ENCODE assay signal across 10 cellular contexts in the genomic region with DNA sequence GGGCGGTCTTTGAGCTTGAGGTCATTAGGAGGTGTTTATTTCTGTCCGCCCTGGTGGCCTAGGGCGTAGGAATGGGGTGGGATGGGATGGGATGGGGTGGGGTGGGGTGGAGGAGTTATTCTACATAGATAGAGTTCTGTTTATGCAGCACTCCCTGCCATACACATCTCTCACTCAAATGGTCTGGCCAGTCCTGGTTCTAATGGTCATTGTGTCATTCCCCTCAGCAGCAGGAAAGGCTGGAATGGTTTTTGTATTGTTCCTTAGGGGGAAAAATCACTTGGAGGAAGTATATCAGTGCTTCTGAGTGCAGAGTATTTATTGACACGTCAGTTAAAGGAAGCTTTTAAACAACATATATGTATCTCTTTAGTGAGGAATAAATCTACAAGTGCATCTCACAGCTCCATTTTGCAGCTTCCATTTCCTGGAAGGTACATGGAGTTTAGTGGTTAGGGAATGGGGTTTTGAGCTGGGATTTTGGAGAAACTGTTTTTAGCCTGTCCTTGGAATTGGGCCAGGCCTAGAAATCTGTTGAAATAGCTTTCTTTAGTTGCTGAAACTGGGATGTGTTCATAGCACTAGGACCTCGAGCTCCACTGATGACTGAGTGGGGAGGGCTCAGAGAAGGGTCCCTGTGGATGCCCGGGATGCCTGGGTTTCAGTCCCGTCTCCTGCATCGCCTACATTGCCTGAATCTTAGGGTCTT. TPM values are rescaled to one million over a fixed set of nuclear protein-coding genes. Genes with fewer than 3 reads are reported as not detected.
DNase-seq lines count a peak whose midpoint lies in the region; ATAC-seq, FAIRE-seq and TF ChIP-seq lines count a peak whose summit lies in the region.
"Had no signal": no experiment of that assay in that cellular context is flagged by ENCODE, and none has a peak within 500 bp of the region (broad histone marks: within the 10 kb centered on the region; RNA-seq: fewer than 3 reads in every experiment).

No MANE protein-coding gene starts in this region.

- intact Hi-C loops in K562 (cut with micrococcal nuclease) = no loop called here

- H3K4me3 ChIP-seq in K562 = no peak overlapping the region

- peak overlapping the region in 1 of 2 experiments; percentile 36; a peak in 1 of 4 replicates for H3K9ac ChIP-seq in K562 (ENCODE audit: insufficient read depth in 1 of 2, low read depth in 2 of 2, low read length in 2 of 2)

- no peak overlapping the region for H3K27ac ChIP-seq in K562 (ENCODE audit: extremely low read depth, low read depth, low read length)
- peak overlapping the region; percentile 30 for H3K27ac ChIP-seq in layer of hippocampus (ENCODE audit: low read depth, low read length)
- peak overlapping the region; percentile 84 for H3K27ac ChIP-seq in substantia nigra (ENCODE audit: low read depth, low read length, poor library complexity, severe bottlenecking)

- no peak for ATAC-seq in K562
- no peak for ATAC-seq in GM18867 (IDR thresholded peaks at IDR 0.05; ENCODE audit: unreplicated experiment)

- no peak overlapping the region for H2AFZ ChIP-seq in K562 (ENCODE audit: low read depth, low read length)

- peaks cover 3% of the 10 kb centered on the region for H3K9me1 ChIP-seq in K562 (ENCODE audit: control insufficient read depth, insufficient read depth, low read length)

- FAIRE-seq in K562 (lab: Jason Lieb, UNC) = no peak

- no peaks in the 10 kb centered on the region for H3K9me3 ChIP-seq in K562 (replicated peaks; ENCODE audit: control insufficient read depth, insufficient read depth, low read depth, low read length)

- CTCF ChIA-PET in K562 (lab: Yijun Ruan, JAX; ENCODE audit: low intra/inter-chr PET ratio) = no interaction called here

- no TSS peak for BruUV-seq in K562 (replicated peaks; lab: Mats Ljungman, UMichigan)

- TF ChIP-seq EP300 in K562 (IDR thresholded peaks at IDR 0.05; ENCODE audit: low read length) = no peak

- in situ Hi-C loops in K562 (cut with MboI) = no loop called here
- in situ Hi-C loops in GM13977 (cut with MboI; ENCODE audit: low pct_unique_long_range_greater_than_20kb, low sequenced_read_pairs, unreplicated experiment) = no loop called here

- DNase-seq in DMS 273 (lab: John Stamatoyannopoulos, UW; ENCODE audit: unreplicated experiment) = peak; percentile 60
- DNase-seq in DMS 273 treated with DMSO at 0.1 percent for 48 hours (lab: John Stamatoyannopoulos, UW) = no peak
- no peak for DNase-seq in K562 (ENCODE audit: extremely low read depth in 1 of 4, low spot score in 3 of 4)
- DNase-seq in substantia nigra (lab: John Stamatoyannopoulos, UW) = peak in 1 of 49 donors; percentile 19
- DNase-seq in GM13977 (ENCODE audit: low spot score) = no peak
- no peak for DNase-seq in 8988T
- DNase-seq: effector CD4-positive, alpha-beta T cell; stimulated activated CD4-positive, alpha-beta T cell treated with anti-CD3 and anti-CD28 coated beads, Interleukin-2, amount 100 ng/mL, for 24 hours had no signal

- TF ChIP-seq POLR2A in K562 (conservative IDR thresholded peaks at IDR 0.05) = no peak

- POLR2A ChIA-PET in K562 (lab: Yijun Ruan, JAX) = no interaction called here

- TF ChIP-seq CTCF in K562 (IDR thresholded peaks at IDR 0.05 in 2 of 3, conservative IDR thresholded peaks at IDR 0.05 in 1 of 3; ENCODE audit: insufficient read depth in 2 of 3, low read depth in 1 of 3, low read length in 3 of 3) (no peak), GM13977 (IDR thresholded peaks at IDR 0.05; ENCODE audit: extremely low read depth, insufficient read depth, missing control alignments) (no peak)

- H4K20me1 ChIP-seq in K562 (replicated peaks; ENCODE audit: control insufficient read depth, insufficient read depth, low read length) = peaks cover 22% of the 10 kb centered on the region

- H3K4me1 ChIP-seq in K562 (replicated peaks in 1 of 2; ENCODE audit: control insufficient read depth in 2 of 2, insufficient read depth in 2 of 2, low read length in 2 of 2) = peaks cover 76 to 97% of the 10 kb centered on the region in 2 experiments

- H3K27me3 ChIP-seq in K562 (ENCODE audit: control insufficient read depth in 2 of 2, insufficient read depth in 2 of 2, low read length in 2 of 2) (no peaks in the 10 kb centered on the region), layer of hippocampus (ENCODE audit: control insufficient read depth, insufficient read depth, low read length) (no peaks in the 10 kb centered on the region)

- peaks cover 39% of the 10 kb centered on the region for H3K36me3 ChIP-seq in K562 (ENCODE audit: control insufficient read depth, insufficient read depth, low read length)

- TF ChIP-seq RAD21 in K562 (CRISPR knock-in tag; conservative IDR thresholded peaks at IDR 0.05 in 1 of 2, IDR thresholded peaks at IDR 0.05 in 1 of 2) = no peak

- H3K79me2 ChIP-seq in K562 (ENCODE audit: control insufficient read depth, insufficient read depth, low read length) = peaks cover 100% of the 10 kb centered on the region

- 55% methylated on average over 8 of the region's 8 CpGs for WGBS in K562 (ENCODE audit: insufficient coverage, low coverage, missing lambda C conversion rate)

- no peak overlapping the region for H3K4me2 ChIP-seq in K562 (ENCODE audit: insufficient read depth, low read length)

TF ChIP-seq in K562, 482 proteins besides CTCF, POLR2A, EP300 and RAD21:
- no peak for TF ChIP-seq DDX20 (tag; IDR thresholded peaks at IDR 0.05; ENCODE audit: low read depth)
- 0 out of 2 replicates have a peak, but pooled peaks have one; percentile 44 for TF ChIP-seq NFIC (IDR thresholded peaks at IDR 0.05)
- TF ChIP-seq ZNF511 (CRISPR knock-in tag; IDR thresholded peaks at IDR 0.05) = no peak
- TF ChIP-seq CBFA2T3 (IDR thresholded peaks at IDR 0.05) = no peak
- no peak for TF ChIP-seq BACH1 (tag; IDR thresholded peaks at IDR 0.05)
- TF ChIP-seq ZNF232 (CRISPR knock-in tag; IDR thresholded peaks at IDR 0.05) = no peak
- no peak for TF ChIP-seq RFX1 (IDR thresholded peaks at IDR 0.05)
- no peak for TF ChIP-seq RFX7 (CRISPR knock-in tag; IDR thresholded peaks at IDR 0.05)
- TF ChIP-seq, protein P1, sequence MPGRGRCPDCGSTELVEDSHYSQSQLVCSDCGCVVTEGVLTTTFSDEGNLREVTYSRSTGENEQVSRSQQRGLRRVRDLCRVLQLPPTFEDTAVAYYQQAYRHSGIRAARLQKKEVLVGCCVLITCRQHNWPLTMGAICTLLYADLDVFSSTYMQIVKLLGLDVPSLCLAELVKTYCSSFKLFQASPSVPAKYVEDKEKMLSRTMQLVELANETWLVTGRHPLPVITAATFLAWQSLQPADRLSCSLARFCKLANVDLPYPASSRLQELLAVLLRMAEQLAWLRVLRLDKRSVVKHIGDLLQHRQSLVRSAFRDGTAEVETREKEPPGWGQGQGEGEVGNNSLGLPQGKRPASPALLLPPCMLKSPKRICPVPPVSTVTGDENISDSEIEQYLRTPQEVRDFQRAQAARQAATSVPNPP (IDR thresholded peaks at IDR 0.05; ENCODE audit: borderline replicate concordance, insufficient read depth, insufficient read length) = no peak
TF ChIP-seq in K562: peak in this region for 1.

RNA-seq across cellular contexts. Expression of gene TSPAN14, which starts 8.3 kb away (rescaled TPM):
- total RNA-seq in K562 (2011; cell fraction: chromatin; rRNA removed; ENCODE audit: low replicate concordance) = 67.3 and 149 TPM in 2 replicates
- 99.9 and 106 TPM in 2 replicates for total RNA-seq in K562 (2011; cell fraction: nucleolus; rRNA removed)
- total RNA-seq in K562 (2011; cell fraction: nucleoplasm; rRNA removed) = 117 and 138 TPM in 2 replicates
- total RNA-seq in K562 (2014; rRNA removed) (22.4 and 33.3 TPM in 2 replicates), K562 (2014; rRNA removed; fragmentation: Illumina TruSeq; extraction: Trizol) (19.0 and 23.3 TPM in 2 replicates), K562 (2015; rRNA removed; fragmentation: Illumina TruSeq; extraction: Trizol) (22.5 and 24.4 TPM in 2 replicates), K562 (2021) (89.2 and 92.9 TPM in 2 replicates)
- polyA plus RNA-seq in K562 (2011; rRNA removed) (42.9 and 65.1 TPM in 2 replicates), K562 (2014; fragmentation: Illumina TruSeq; extraction: Trizol) (65.0 and 66.6 TPM in 2 replicates), K562 (2014; fragmentation: Nextera tagmentation; extraction: Ambion mirVana) (1 to 10 TPM; 5.8 to 6.6 TPM), K562 (2014; rRNA removed) (47.2 and 57.2 TPM in 2 replicates)
- polyA plus RNA-seq in K562 (2011; cell fraction: cytosol; rRNA removed) = 52.8 and 88.0 TPM in 2 replicates
- polyA plus RNA-seq in K562 (2011; cell fraction: nucleus; rRNA removed) = 52.2 and 85.9 TPM in 2 replicates
- 44.4 and 57.4 TPM in 2 replicates for polyA plus RNA-seq in K562 (2012)
- 21.6 and 45.5 TPM in 2 replicates for polyA minus RNA-seq in K562 (2011; rRNA and poly(A)+ RNA removed)
- 28.6 and 45.2 TPM in 2 replicates for polyA minus RNA-seq in K562 (2011; cell fraction: cytosol; rRNA and poly(A)+ RNA removed)
- polyA minus RNA-seq in K562 (2011; cell fraction: nucleus; rRNA and poly(A)+ RNA removed) = 20.1 and 21.1 TPM in 2 replicates

RNA-seq across cellular contexts. Expression of gene PRXL2A, which starts 54.1 kb away (rescaled TPM):
- total RNA-seq in K562 (2011; cell fraction: chromatin; rRNA removed; ENCODE audit: low replicate concordance) = 0.28 and 1.1 TPM in 2 replicates
- total RNA-seq in K562 (2011; cell fraction: nucleolus; rRNA removed) = 0.33 and 0.53 TPM in 2 replicates
- 0.61 and 0.88 TPM in 2 replicates for total RNA-seq in K562 (2011; cell fraction: nucleoplasm; rRNA removed)
- total RNA-seq in K562 (2014; rRNA removed) = 0.14 and 0.41 TPM in 2 replicates
- 0.64 and 0.84 TPM in 2 replicates for total RNA-seq in K562 (2014; rRNA removed; fragmentation: Illumina TruSeq; extraction: Trizol)
- 1.2 and 1.4 TPM in 2 replicates for total RNA-seq in K562 (2015; rRNA removed; fragmentation: Illumina TruSeq; extraction: Trizol)
- total RNA-seq in K562 (2021) = 0.71 and 0.87 TPM in 2 replicates
- polyA plus RNA-seq in K562 (2011; rRNA removed) = 0.14 and 0.75 TPM in 2 replicates
- polyA plus RNA-seq in K562 (2011; cell fraction: cytosol; rRNA removed) = 0.09 and 0.12 TPM in 2 replicates
- polyA plus RNA-seq in K562 (2011; cell fraction: nucleus; rRNA removed) = 0.11 TPM in 1 of 2 replicates, not detected in the other
- 1.1 and 1.7 TPM in 2 replicates for polyA plus RNA-seq in K562 (2012)
- 0.83 and 1.1 TPM in 2 replicates for polyA plus RNA-seq in K562 (2014; fragmentation: Illumina TruSeq; extraction: Trizol)
- polyA plus RNA-seq in K562 (2014; fragmentation: Nextera tagmentation; extraction: Ambion mirVana) = under 1 TPM; 0.17 to 0.53 TPM
- polyA plus RNA-seq in K562 (2014; rRNA removed) = 0.78 and 2.1 TPM in 2 replicates
- 0.21 TPM in 1 of 2 replicates, not detected in the other for polyA minus RNA-seq in K562 (2011; rRNA and poly(A)+ RNA removed)
- polyA minus RNA-seq in K562 (2011; cell fraction: cytosol; rRNA and poly(A)+ RNA removed) = 0.38 and 0.55 TPM in 2 replicates
- 0.22 TPM in 1 of 2 replicates, not detected in the other for polyA minus RNA-seq in K562 (2011; cell fraction: nucleus; rRNA and poly(A)+ RNA removed)
